ENCODE assay signal across 1 cellular context in genomic region chr10:88787463-88787862, GRCh38.
TF ChIP-seq lines count a peak whose summit lies in the region.

No MANE protein-coding gene starts in this region.

TF ChIP-seq in HEK293, 187 proteins besides CTCF, POLR2A, EP300 and RAD21 (continued from another document):
- no peak for TF ChIP-seq INSM2 (tag by site-specific recombination; IDR thresholded peaks at IDR 0.05)
TF ChIP-seq in HEK293: peak in this region for 1.
